1 cellular context compared by ENCODE assay signal in genomic region chr2:86441789-86442641, GRCh38.
TF ChIP-seq lines count a peak whose summit lies in the region.

No MANE protein-coding gene starts in this region.

TF ChIP-seq in HepG2, 621 proteins besides CTCF, POLR2A, EP300 and RAD21 (continued from another document):
- TF ChIP-seq KAT7 (CRISPR knock-in tag; IDR thresholded peaks at IDR 0.05; ENCODE audit: borderline replicate concordance), result 0 out of 2 replicates have a peak, but pooled peaks have one; percentile 17
- TF ChIP-seq ZMYM4 (CRISPR knock-in tag; IDR thresholded peaks at IDR 0.05), result 0 out of 2 replicates have a peak, but pooled peaks have one; percentile 32
- peak; percentile 64 for TF ChIP-seq SAP130 (CRISPR knock-in tag; IDR thresholded peaks at IDR 0.05; ENCODE audit: low read depth)
- no peak for TF ChIP-seq MTF1 (CRISPR knock-in tag; IDR thresholded peaks at IDR 0.05)
- 0 out of 2 replicates have a peak, but pooled peaks have one; percentile 16 for TF ChIP-seq PRDM15 (CRISPR knock-in tag; IDR thresholded peaks at IDR 0.05)
- TF ChIP-seq ZNF282 (IDR thresholded peaks at IDR 0.05; ENCODE audit: partially characterized antibody), result no peak
- no peak for TF ChIP-seq SYNCRIP (IDR thresholded peaks at IDR 0.05; ENCODE audit: insufficient read depth, low read depth, low read length)
